Comparison of ENCODE assay signal across 30 cellular contexts in genomic region chr13:35909837-35910236, GRCh38.
"Had no signal": no experiment of that assay in that cellular context is flagged by ENCODE, and none has a peak within 500 bp of the region (broad histone marks: within the 10 kb centered on the region; RNA-seq: fewer than 3 reads in every experiment).

No MANE protein-coding gene starts in this region.

- FAIRE-seq: endometrium, frontal cortex, keratinocyte, pancreas had no signal

- H3K36me3 Mint-ChIP-seq: activated naive CD8-positive, alpha-beta T cell; mesothelial cell of epicardium; naive B cell had no signal

- H3K4me3 ChIP-seq: colonic mucosa, pancreas, prostate gland, skin epidermis, thoracic aorta, uterus had no signal

- H3K27me3 ChIP-seq: colonic mucosa, pancreas, uterus had no signal

- ATAC-seq: activated T-cell treated with anti-CD3 and anti-CD28 coated beads, Interleukin-2, amount 50 U/mL, for 72 hours; left cardiac atrium; pancreas; sciatic nerve; stimulated activated naive CD8-positive, alpha-beta T cell treated with anti-CD3 and anti-CD28 coated beads, Interleukin-15, Interleukin-2, amounts not matched to agents 100 U/mL and 50 U/mL, for 24 hours had no signal

- H3K4me1 ChIP-seq: colonic mucosa, pancreas, prostate gland, uterus had no signal

- DNase-seq: activated CD4-positive, alpha-beta T cell treated with anti-CD3 and anti-CD28 coated beads for 4 hours; activated CD4-positive, alpha-beta T cell treated with anti-CD3 and anti-CD28 coated beads, Interleukin-2, amount 50 U/mL, for 4 hours; activated effector memory CD4-positive, alpha-beta T cell treated with Interleukin-2 at 50 U/mL for 16 hours; activated naive CD4-positive, alpha-beta T cell treated with Interleukin-2 at 50 U/mL for 16 hours; activated T-cell treated with anti-CD3 and anti-CD28 coated beads for 4 hours; activated T-cell treated with anti-CD3 and anti-CD28 coated beads, Interleukin-2, amount 50 U/mL, for 72 hours; anterior cingulate cortex; cerebellar nuclear complex; colonic mucosa; effector CD8-positive, alpha-beta T cell; left cardiac atrium; naive B cell; nephron progenitor cell; pancreas; retina; stimulated activated CD4-positive, alpha-beta T cell treated with anti-CD3 and anti-CD28 coated beads, Interleukin-12 subunit alpha, Interleukin-12 subunit beta, amount 100 ng/mL, for 4 hours; stimulated activated CD4-positive, alpha-beta T cell treated with anti-CD3 and anti-CD28 coated beads, Interleukin-4, amount 100 ng/mL, for 1 hour; stimulated activated naive CD8-positive, alpha-beta T cell treated with anti-CD3 and anti-CD28 coated beads, Interleukin-15, Interleukin-2, amounts not matched to agents 100 U/mL and 50 U/mL, for 24 hours; trophoblast cell; uterus had no signal

- H3K27ac Mint-ChIP-seq: activated naive CD8-positive, alpha-beta T cell; activated T-cell treated with anti-CD3 and anti-CD28 coated beads, Interleukin-2, amount 50 U/mL, for 72 hours; mesothelial cell of epicardium; naive B cell had no signal

- H3K27me3 Mint-ChIP-seq: activated naive CD8-positive, alpha-beta T cell; naive B cell had no signal

- H3K4me3 Mint-ChIP-seq: activated naive CD8-positive, alpha-beta T cell; activated T-cell treated with anti-CD3 and anti-CD28 coated beads, Interleukin-2, amount 50 U/mL, for 72 hours; mesothelial cell of epicardium; nephron progenitor cell had no signal

- H3K4me1 Mint-ChIP-seq: naive B cell, nephron progenitor cell had no signal

- H3K9me3 Mint-ChIP-seq: activated T-cell treated with anti-CD3 and anti-CD28 coated beads, Interleukin-2, amount 50 U/mL, for 72 hours; mesothelial cell of epicardium; nephron progenitor cell had no signal

- H3K27ac ChIP-seq: colonic mucosa, epithelial cell of prostate, pancreas, prostate gland, skin epidermis, thoracic aorta, uterus had no signal

- H3K9me3 ChIP-seq: colonic mucosa, pancreas, prostate gland, thoracic aorta, uterus had no signal

- H3K36me3 ChIP-seq: colonic mucosa, pancreas, prostate gland, thoracic aorta, uterus had no signal
